In the genomic region with DNA sequence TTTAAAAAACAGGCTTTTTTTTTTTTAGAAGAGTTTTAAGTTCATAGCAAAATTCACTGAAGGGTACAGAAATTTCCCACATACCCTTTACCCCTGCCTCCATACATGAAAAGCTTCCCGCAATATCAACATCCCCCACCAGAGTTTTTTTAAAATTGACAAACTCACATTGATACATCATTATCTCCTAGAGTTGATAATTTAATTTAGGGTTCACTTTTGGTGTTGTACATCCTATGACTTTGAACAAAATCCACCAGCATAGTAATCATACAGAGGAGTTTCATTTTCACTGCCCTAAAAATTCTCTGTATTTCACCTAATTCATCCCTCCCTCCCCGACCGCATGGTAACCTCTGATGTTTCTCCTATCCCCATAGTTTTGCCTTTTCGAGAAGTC, we compare ENCODE assay signal across 23 cellular contexts. TPM values are rescaled to one million over a fixed set of nuclear protein-coding genes. Genes with fewer than 3 reads are reported as not detected.
"Had no signal": no experiment of that assay in that cellular context is flagged by ENCODE, and none has a peak within 500 bp of the region (broad histone marks: within the 10 kb centered on the region; RNA-seq: fewer than 3 reads in every experiment).

No MANE protein-coding gene starts in this region.

- H3K4me3 Mint-ChIP-seq: effector memory CD8-positive, alpha-beta T cell; naive thymus-derived CD4-positive, alpha-beta T cell had no signal

- H3K36me3 Mint-ChIP-seq: naive thymus-derived CD4-positive, alpha-beta T cell had no signal

- H3K27me3 Mint-ChIP-seq: effector memory CD8-positive, alpha-beta T cell had no signal

- H3K9me3 Mint-ChIP-seq: effector memory CD8-positive, alpha-beta T cell; naive thymus-derived CD4-positive, alpha-beta T cell had no signal

- H3K4me1 Mint-ChIP-seq: naive thymus-derived CD4-positive, alpha-beta T cell had no signal

- H3K27ac Mint-ChIP-seq: effector memory CD8-positive, alpha-beta T cell; naive thymus-derived CD4-positive, alpha-beta T cell had no signal

- ATAC-seq: effector memory CD8-positive, alpha-beta T cell; esophagus mucosa; foreskin keratinocyte; gastroesophageal sphincter; heart right ventricle; left cardiac atrium; left lung; left ventricle myocardium superior; lower lobe of right lung; naive thymus-derived CD4-positive, alpha-beta T cell had no signal

- DNase-seq: dermis blood vessel endothelial cell; dorsolateral prefrontal cortex; effector CD8-positive, alpha-beta T cell; effector memory CD8-positive, alpha-beta T cell; erythroblast; esophagus squamous epithelium; foreskin keratinocyte; head of caudate nucleus; heart right ventricle; hippocampal formation; left cardiac atrium; left lung; left ventricle myocardium superior; lower lobe of right lung; mesenchymal stem cell; midbrain; naive thymus-derived CD4-positive, alpha-beta T cell had no signal

- H3K27ac ChIP-seq: coronary artery, dorsolateral prefrontal cortex, epithelial cell of prostate, esophagus squamous epithelium, foreskin keratinocyte, gastroesophageal sphincter, heart right ventricle, left lung, lower lobe of right lung had no signal

RNA-seq across cellular contexts. Expression of gene KCNK2, which starts 53.6 kb away (rescaled TPM):
- total RNA-seq: dermis blood vessel endothelial cell; kidney epithelial cell; left ventricle myocardium superior; lower lobe of right lung; lung microvascular endothelial cell; naive thymus-derived CD4-positive, alpha-beta T cell had no signal
